9 cellular contexts compared by ENCODE assay signal in genomic region chr19:38617283-38617763, GRCh38. TPM values are rescaled to one million over a fixed set of nuclear protein-coding genes. Genes with fewer than 3 reads are reported as not detected.
DNase-seq lines count a peak whose midpoint lies in the region; ATAC-seq and TF ChIP-seq lines count a peak whose summit lies in the region.
"Had no signal": no experiment of that assay in that cellular context is flagged by ENCODE, and none has a peak within 500 bp of the region (broad histone marks: within the 10 kb centered on the region; RNA-seq: fewer than 3 reads in every experiment).

No MANE protein-coding gene starts in this region.

- H3K4me1 ChIP-seq in OCI-LY3 (ENCODE audit: low read length) = peaks cover 23% of the 10 kb centered on the region
- peaks cover 7% of the 10 kb centered on the region for H3K4me1 ChIP-seq in testis
- peaks cover 0 to 24% (median 19%) of the 10 kb centered on the region in 4 donors for H3K4me1 ChIP-seq in sigmoid colon

- TF ChIP-seq POLR2A in testis (IDR thresholded peaks at IDR 0.05) (no peak), sigmoid colon (IDR thresholded peaks at IDR 0.05) (no peak)

- H3K9ac ChIP-seq in OCI-LY3 (ENCODE audit: low read length) = peak overlapping the region; percentile 97

- H3K9me3 ChIP-seq in OCI-LY3 (ENCODE audit: insufficient read depth, low read length) (no peaks in the 10 kb centered on the region), testis (no peaks in the 10 kb centered on the region), sigmoid colon (no peaks in the 10 kb centered on the region)

- intact Hi-C loops in sciatic nerve (cut with DNase I) = no loop called here
- intact Hi-C loops in testis (cut with DNase I; ENCODE audit: low total_unique reads) = loop anchor here (10.0 kb wide), 1 partner anchor 213 kb away; the partner anchor contains the start of gene FAM98C
- intact Hi-C loops in sigmoid colon (cut with DNase I) = loop anchor here (5.0 kb wide), 2 partner anchors 215 to 315 kb away; partner anchors contain the start of genes FAM98C, MRPS12 and SARS2

- peak overlapping the region; percentile 99 for H3K4me2 ChIP-seq in OCI-LY3 (ENCODE audit: low read length)

- H3K79me2 ChIP-seq in OCI-LY3 (ENCODE audit: low read length) = peaks cover 61% of the 10 kb centered on the region

- H3K27ac Mint-ChIP-seq in central memory CD8-positive, alpha-beta T cell (ENCODE audit: low read depth) = peak overlapping the region; percentile 99

- no peak overlapping the region; the same call in 1 of the 2 replicates for H2AFZ ChIP-seq in OCI-LY3 (ENCODE audit: low read depth, low read length)

- TF ChIP-seq CTCF in GM12875 (IDR thresholded peaks at IDR 0.05; ENCODE audit: borderline replicate concordance, insufficient read depth, low read depth, low read length) (no peak), OCI-LY3 (IDR thresholded peaks at IDR 0.05; ENCODE audit: low read depth, low read length) (no peak), testis (IDR thresholded peaks at IDR 0.05) (no peak), sigmoid colon (IDR thresholded peaks at IDR 0.05) (no peak)

- peaks cover 62% of the 10 kb centered on the region for H3K4me1 Mint-ChIP-seq in central memory CD8-positive, alpha-beta T cell

- H3K27me3 Mint-ChIP-seq in central memory CD8-positive, alpha-beta T cell = no peaks in the 10 kb centered on the region

- H3K36me3 ChIP-seq in OCI-LY3 (replicated peaks; ENCODE audit: low read depth, low read length) (peaks cover 41% of the 10 kb centered on the region), testis (ENCODE audit: low read depth, missing control alignments) (no peaks in the 10 kb centered on the region), sigmoid colon (peaks cover 13 to 22% (median 17%) of the 10 kb centered on the region in 4 donors)

- H3K4me3 Mint-ChIP-seq in central memory CD8-positive, alpha-beta T cell = peak overlapping the region; percentile 97

- no peak for ATAC-seq in central memory CD8-positive, alpha-beta T cell (replicated peaks; ENCODE audit: extremely low read depth, poor library complexity, severe bottlenecking)
- ATAC-seq in sciatic nerve (no peak), HG03097 (IDR thresholded peaks at IDR 0.05; ENCODE audit: low FRiP score, unreplicated experiment) (no peak)

- DNase-seq in central memory CD8-positive, alpha-beta T cell (ENCODE audit: low spot score in 2 of 2) = no peak
- peak; percentile 71 for DNase-seq in sciatic nerve (ENCODE audit: low spot score)
- DNase-seq in testis = no peak
- DNase-seq in sigmoid colon = no peak
- DNase-seq in NCI-H69 (lab: John Stamatoyannopoulos, UW) = no peak

- H3K27me3 ChIP-seq in OCI-LY3 (ENCODE audit: low read depth, low read length) (no peaks in the 10 kb centered on the region), testis (no peaks in the 10 kb centered on the region), sigmoid colon (no peaks in the 10 kb centered on the region)

- no peak for TF ChIP-seq EP300 in sigmoid colon (IDR thresholded peaks at IDR 0.05)

- peak overlapping the region; percentile 66 for H3K4me3 ChIP-seq in GM12875 (ENCODE audit: low read depth, low read length)
- peak overlapping the region; percentile 85 for H3K4me3 ChIP-seq in OCI-LY3 (ENCODE audit: low read length)
- H3K4me3 ChIP-seq in testis = peak overlapping the region in 1 of 2 donors; percentile 94
- H3K4me3 ChIP-seq in sigmoid colon = peak overlapping the region in 2 of 4 donors; percentile 81 to 83

- peaks cover 55% of the 10 kb centered on the region for H3K36me3 Mint-ChIP-seq in central memory CD8-positive, alpha-beta T cell (ENCODE audit: insufficient read depth)

- H3K27ac ChIP-seq in OCI-LY3 (ENCODE audit: low read length) = peak overlapping the region; percentile 93
- no peak overlapping the region for H3K27ac ChIP-seq in testis
- H3K27ac ChIP-seq in sigmoid colon = no peak overlapping the region

- peaks cover 4% of the 10 kb centered on the region; the same call in 1 of the 2 replicates for H4K20me1 ChIP-seq in OCI-LY3 (ENCODE audit: insufficient read depth, low read length)

- 69% methylated on average over 7 to 9 of the region's 9 CpGs for WGBS in testis, 2 donors
- WGBS in sigmoid colon, 2 donors = 59 to 84% methylated on average over 9 of the region's 9 CpGs

- H3K9me3 Mint-ChIP-seq in central memory CD8-positive, alpha-beta T cell = no peaks in the 10 kb centered on the region

RNA-seq across cellular contexts. Expression of gene MAP4K1, which starts 0.4 kb away (rescaled TPM):
- total RNA-seq in sciatic nerve = 6.2 TPM
- 1 to 10 TPM; 2.8 to 9.9 TPM for total RNA-seq in testis
- 8.3 TPM for polyA plus RNA-seq in testis (ENCODE audit: insufficient read depth, low read depth, low replicate concordance)
- total RNA-seq in sigmoid colon = 1 to 10 TPM; 1.2 to 8.9 (median 1.3) TPM
- polyA plus RNA-seq in sigmoid colon = 10 to 100 TPM in 1 of 3 donors, 1 to 10 TPM in 2; 1.6 to 29.7 (median 4.8) TPM
- total RNA-seq: dermis microvascular lymphatic vessel endothelial cell had no signal

RNA-seq across cellular contexts. Expression of gene EIF3K, which starts 1.7 kb away (rescaled TPM):
- total RNA-seq in sciatic nerve (168 TPM), testis (100 to 1,000 TPM; 195 to 235 TPM), sigmoid colon (100 to 1,000 TPM; 469 to 803 (median 546) TPM)
- polyA plus RNA-seq in testis (ENCODE audit: insufficient read depth, low read depth, low replicate concordance) (201 TPM), sigmoid colon (100 to 1,000 TPM; 498 to 637 (median 574) TPM)

RNA-seq across cellular contexts. Expression of gene ACTN4, which starts 30.1 kb away (rescaled TPM):
- total RNA-seq in sciatic nerve (597 TPM), testis (100 to 1,000 TPM; 112 to 135 TPM), sigmoid colon (100 to 1,000 TPM; 131 to 328 (median 197) TPM)
- polyA plus RNA-seq in testis (ENCODE audit: insufficient read depth, low read depth, low replicate concordance) (158 TPM), sigmoid colon (100 to 1,000 TPM; 122 to 456 (median 176) TPM)
